Comparison of ENCODE assay signal across 1 cellular context in the genomic region with DNA sequence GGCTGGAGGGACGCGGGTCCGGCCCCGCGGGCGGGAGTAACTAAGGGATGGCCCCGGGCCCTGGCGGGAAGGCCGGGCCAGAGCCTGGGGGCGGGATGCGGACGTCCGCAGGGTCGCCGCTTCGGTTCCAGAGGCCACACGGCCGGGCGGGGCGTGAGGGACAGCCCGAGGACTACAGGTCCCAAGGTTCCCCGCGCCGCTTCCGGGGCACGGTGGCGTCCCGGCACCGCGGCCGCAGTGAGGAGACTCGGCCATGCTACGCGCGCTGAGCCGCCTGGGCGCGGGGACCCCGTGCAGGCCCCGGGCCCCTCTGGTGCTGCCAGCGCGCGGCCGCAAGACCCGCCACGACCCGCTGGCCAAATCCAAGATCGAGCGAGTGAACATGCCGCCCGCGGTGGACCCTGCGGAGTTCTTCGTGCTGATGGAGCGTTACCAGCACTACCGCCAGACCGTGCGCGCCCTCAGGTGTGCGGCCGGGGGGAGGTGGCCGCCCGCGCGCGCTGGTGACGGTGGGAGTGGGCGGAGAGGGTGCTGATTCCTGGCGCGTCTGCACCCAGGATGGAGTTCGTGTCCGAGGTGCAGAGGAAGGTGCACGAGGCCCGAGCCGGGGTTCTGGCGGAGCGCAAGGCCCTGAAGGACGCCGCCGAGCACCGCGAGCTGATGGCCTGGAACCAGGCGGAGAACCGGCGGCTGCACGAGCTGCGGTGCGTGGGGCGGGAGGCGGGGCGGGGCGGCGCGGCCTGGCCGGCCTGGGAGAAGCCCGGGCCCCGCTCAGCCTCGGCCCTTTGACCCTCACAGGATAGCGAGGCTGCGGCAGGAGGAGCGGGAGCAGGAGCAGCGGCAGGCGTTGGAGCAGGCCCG.
TF ChIP-seq lines count a peak whose summit lies in the region.

MRPS26 (plus strand) TSS at position 237 of the 861 bp plus-strand sequence; CDS start at position 254, 17 bp downstream.

TF ChIP-seq in GM12878, 131 proteins besides CTCF, POLR2A, EP300 and RAD21 (continued from another document and continues in another):
- TF ChIP-seq, protein P1, sequence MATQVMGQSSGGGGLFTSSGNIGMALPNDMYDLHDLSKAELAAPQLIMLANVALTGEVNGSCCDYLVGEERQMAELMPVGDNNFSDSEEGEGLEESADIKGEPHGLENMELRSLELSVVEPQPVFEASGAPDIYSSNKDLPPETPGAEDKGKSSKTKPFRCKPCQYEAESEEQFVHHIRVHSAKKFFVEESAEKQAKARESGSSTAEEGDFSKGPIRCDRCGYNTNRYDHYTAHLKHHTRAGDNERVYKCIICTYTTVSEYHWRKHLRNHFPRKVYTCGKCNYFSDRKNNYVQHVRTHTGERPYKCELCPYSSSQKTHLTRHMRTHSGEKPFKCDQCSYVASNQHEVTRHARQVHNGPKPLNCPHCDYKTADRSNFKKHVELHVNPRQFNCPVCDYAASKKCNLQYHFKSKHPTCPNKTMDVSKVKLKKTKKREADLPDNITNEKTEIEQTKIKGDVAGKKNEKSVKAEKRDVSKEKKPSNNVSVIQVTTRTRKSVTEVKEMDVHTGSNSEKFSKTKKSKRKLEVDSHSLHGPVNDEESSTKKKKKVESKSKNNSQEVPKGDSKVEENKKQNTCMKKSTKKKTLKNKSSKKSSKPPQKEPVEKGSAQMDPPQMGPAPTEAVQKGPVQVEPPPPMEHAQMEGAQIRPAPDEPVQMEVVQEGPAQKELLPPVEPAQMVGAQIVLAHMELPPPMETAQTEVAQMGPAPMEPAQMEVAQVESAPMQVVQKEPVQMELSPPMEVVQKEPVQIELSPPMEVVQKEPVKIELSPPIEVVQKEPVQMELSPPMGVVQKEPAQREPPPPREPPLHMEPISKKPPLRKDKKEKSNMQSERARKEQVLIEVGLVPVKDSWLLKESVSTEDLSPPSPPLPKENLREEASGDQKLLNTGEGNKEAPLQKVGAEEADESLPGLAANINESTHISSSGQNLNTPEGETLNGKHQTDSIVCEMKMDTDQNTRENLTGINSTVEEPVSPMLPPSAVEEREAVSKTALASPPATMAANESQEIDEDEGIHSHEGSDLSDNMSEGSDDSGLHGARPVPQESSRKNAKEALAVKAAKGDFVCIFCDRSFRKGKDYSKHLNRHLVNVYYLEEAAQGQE (IDR thresholded peaks at IDR 0.05; ENCODE audit: low read depth, low read length) = no peak
- TF ChIP-seq MTA3 (IDR thresholded peaks at IDR 0.05; ENCODE audit: borderline replicate concordance, low read length) (no peak), HDAC2 (IDR thresholded peaks at IDR 0.05) (0 out of 2 replicates have a peak, but pooled peaks have one; percentile 65), HCFC1 (IDR thresholded peaks at IDR 0.05; ENCODE audit: low read length) (peak; percentile 87), YBX1 (IDR thresholded peaks at IDR 0.05) (no peak), CBX5 (IDR thresholded peaks at IDR 0.05; ENCODE audit: low read depth) (no peak), DPF2 (IDR thresholded peaks at IDR 0.05) (peak; percentile 58; the same call in 1 of the 2 replicates), ZNF592 (IDR thresholded peaks at IDR 0.05) (no peak), POU2F2 (IDR thresholded peaks at IDR 0.05; ENCODE audit: borderline replicate concordance, low read depth, low read length) (peak; percentile 46; the same call in 2 of the 3 replicates), BACH1 (IDR thresholded peaks at IDR 0.05; ENCODE audit: borderline replicate concordance) (peak; percentile 64), STAT1 (conservative IDR thresholded peaks at IDR 0.05) (no peak), NFIC (IDR thresholded peaks at IDR 0.05; ENCODE audit: low read depth, low read length) (no peak), ZZZ3 (IDR thresholded peaks at IDR 0.05; ENCODE audit: control insufficient read depth, insufficient read length, low read depth) (no peak), ESRRA (IDR thresholded peaks at IDR 0.05; ENCODE audit: low read length) (0 out of 2 replicates have a peak, but pooled peaks have one; percentile 9), SMC3 (IDR thresholded peaks at IDR 0.05; ENCODE audit: borderline replicate concordance, low read length) (no peak), POLR2AphosphoS5 (IDR thresholded peaks at IDR 0.05; ENCODE audit: low read length) (peak; percentile 69; the same call in 1 of the 2 replicates), ZNF217 (IDR thresholded peaks at IDR 0.05) (no peak), BRCA1 (IDR thresholded peaks at IDR 0.05; ENCODE audit: low read depth, low read length) (no peak), STAT3 (IDR thresholded peaks at IDR 0.05; ENCODE audit: low read depth, low read length) (no peak), CHD2 (IDR thresholded peaks at IDR 0.05; ENCODE audit: borderline replicate concordance, low read depth, low read length) (peak; percentile 43; the same call in 1 of the 2 replicates), ZBED1 (IDR thresholded peaks at IDR 0.05; ENCODE audit: borderline replicate concordance) (no peak), ATF7 (IDR thresholded peaks at IDR 0.05; ENCODE audit: low read depth) (no peak), SP1 (IDR thresholded peaks at IDR 0.05; ENCODE audit: low read depth, low read length) (no peak), RCOR1 (conservative IDR thresholded peaks at IDR 0.05; ENCODE audit: low read depth, low read length) (no peak), TAF1 (IDR thresholded peaks at IDR 0.05; ENCODE audit: borderline replicate concordance, low read depth, low read length) (no peak; the same call in 1 of the 2 replicates), SMARCA5 (IDR thresholded peaks at IDR 0.05) (no peak), MEF2B (IDR thresholded peaks at IDR 0.05; ENCODE audit: partially characterized antibody, poor library complexity, severe bottlenecking) (no peak), KLF5 (IDR thresholded peaks at IDR 0.05; ENCODE audit: partially characterized antibody) (no peak), BMI1 (IDR thresholded peaks at IDR 0.05; ENCODE audit: borderline replicate concordance) (no peak), MEF2A (IDR thresholded peaks at IDR 0.05; ENCODE audit: insufficient read depth, low read depth, low read length) (no peak), ATF2 (IDR thresholded peaks at IDR 0.05; ENCODE audit: low read length) (no peak), ETV6 (conservative IDR thresholded peaks at IDR 0.05 in 1 of 2, IDR thresholded peaks at IDR 0.05 in 1 of 2; ENCODE audit: borderline replicate concordance in 1 of 2, low read depth in 1 of 2) (no peak), IKZF2 (IDR thresholded peaks at IDR 0.05) (no peak), BCLAF1 (IDR thresholded peaks at IDR 0.05) (no peak), CREM (IDR thresholded peaks at IDR 0.05; ENCODE audit: low read depth) (peak; percentile 75), RUNX3 (IDR thresholded peaks at IDR 0.05; ENCODE audit: low read length) (no peak; the same call in 1 of the 2 replicates), CREB1 (IDR thresholded peaks at IDR 0.05; ENCODE audit: low read depth) (peak; percentile 68; the same call in 1 of the 2 replicates)
- TF ChIP-seq, protein P2, sequence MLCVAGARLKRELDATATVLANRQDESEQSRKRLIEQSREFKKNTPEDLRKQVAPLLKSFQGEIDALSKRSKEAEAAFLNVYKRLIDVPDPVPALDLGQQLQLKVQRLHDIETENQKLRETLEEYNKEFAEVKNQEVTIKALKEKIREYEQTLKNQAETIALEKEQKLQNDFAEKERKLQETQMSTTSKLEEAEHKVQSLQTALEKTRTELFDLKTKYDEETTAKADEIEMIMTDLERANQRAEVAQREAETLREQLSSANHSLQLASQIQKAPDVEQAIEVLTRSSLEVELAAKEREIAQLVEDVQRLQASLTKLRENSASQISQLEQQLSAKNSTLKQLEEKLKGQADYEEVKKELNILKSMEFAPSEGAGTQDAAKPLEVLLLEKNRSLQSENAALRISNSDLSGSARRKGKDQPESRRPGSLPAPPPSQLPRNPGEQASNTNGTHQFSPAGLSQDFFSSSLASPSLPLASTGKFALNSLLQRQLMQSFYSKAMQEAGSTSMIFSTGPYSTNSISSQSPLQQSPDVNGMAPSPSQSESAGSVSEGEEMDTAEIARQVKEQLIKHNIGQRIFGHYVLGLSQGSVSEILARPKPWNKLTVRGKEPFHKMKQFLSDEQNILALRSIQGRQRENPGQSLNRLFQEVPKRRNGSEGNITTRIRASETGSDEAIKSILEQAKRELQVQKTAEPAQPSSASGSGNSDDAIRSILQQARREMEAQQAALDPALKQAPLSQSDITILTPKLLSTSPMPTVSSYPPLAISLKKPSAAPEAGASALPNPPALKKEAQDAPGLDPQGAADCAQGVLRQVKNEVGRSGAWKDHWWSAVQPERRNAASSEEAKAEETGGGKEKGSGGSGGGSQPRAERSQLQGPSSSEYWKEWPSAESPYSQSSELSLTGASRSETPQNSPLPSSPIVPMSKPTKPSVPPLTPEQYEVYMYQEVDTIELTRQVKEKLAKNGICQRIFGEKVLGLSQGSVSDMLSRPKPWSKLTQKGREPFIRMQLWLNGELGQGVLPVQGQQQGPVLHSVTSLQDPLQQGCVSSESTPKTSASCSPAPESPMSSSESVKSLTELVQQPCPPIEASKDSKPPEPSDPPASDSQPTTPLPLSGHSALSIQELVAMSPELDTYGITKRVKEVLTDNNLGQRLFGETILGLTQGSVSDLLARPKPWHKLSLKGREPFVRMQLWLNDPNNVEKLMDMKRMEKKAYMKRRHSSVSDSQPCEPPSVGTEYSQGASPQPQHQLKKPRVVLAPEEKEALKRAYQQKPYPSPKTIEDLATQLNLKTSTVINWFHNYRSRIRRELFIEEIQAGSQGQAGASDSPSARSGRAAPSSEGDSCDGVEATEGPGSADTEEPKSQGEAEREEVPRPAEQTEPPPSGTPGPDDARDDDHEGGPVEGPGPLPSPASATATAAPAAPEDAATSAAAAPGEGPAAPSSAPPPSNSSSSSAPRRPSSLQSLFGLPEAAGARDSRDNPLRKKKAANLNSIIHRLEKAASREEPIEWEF (IDR thresholded peaks at IDR 0.05; ENCODE audit: insufficient replicate concordance, low read depth, low read length) = no peak
- TF ChIP-seq, protein P3, sequence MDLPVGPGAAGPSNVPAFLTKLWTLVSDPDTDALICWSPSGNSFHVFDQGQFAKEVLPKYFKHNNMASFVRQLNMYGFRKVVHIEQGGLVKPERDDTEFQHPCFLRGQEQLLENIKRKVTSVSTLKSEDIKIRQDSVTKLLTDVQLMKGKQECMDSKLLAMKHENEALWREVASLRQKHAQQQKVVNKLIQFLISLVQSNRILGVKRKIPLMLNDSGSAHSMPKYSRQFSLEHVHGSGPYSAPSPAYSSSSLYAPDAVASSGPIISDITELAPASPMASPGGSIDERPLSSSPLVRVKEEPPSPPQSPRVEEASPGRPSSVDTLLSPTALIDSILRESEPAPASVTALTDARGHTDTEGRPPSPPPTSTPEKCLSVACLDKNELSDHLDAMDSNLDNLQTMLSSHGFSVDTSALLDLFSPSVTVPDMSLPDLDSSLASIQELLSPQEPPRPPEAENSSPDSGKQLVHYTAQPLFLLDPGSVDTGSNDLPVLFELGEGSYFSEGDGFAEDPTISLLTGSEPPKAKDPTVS (IDR thresholded peaks at IDR 0.05; ENCODE audit: low read depth, low read length) = no peak
